11 cellular contexts compared by ENCODE assay signal in genomic region chr13:70623260-70623659, GRCh38.
A peak's percentile ranks its signal among the peaks of the same experiment; 100 is the strongest.
DNase-seq lines count a peak whose midpoint lies in the region; ATAC-seq and TF ChIP-seq lines count a peak whose summit lies in the region.
"Had no signal": no experiment of that assay in that cellular context is flagged by ENCODE, and none has a peak within 500 bp of the region (broad histone marks: within the 10 kb centered on the region; RNA-seq: fewer than 3 reads in every experiment).

No MANE protein-coding gene starts in this region.

- ATAC-seq in GM18867 (IDR thresholded peaks at IDR 0.05; ENCODE audit: unreplicated experiment) (peak; percentile 66), HG03025 (IDR thresholded peaks at IDR 0.05; ENCODE audit: low FRiP score, unreplicated experiment) (no peak), HG03439 (IDR thresholded peaks at IDR 0.05; ENCODE audit: unreplicated experiment) (no peak), HG02571 (IDR thresholded peaks at IDR 0.05; ENCODE audit: unreplicated experiment) (no peak)

- H3K4me3 ChIP-seq in AG04450 (ENCODE audit: low read depth, low read length) (no peak overlapping the region), fibroblast of villous mesenchyme (ENCODE audit: low read depth, low read length) (no peak overlapping the region)

- no peaks in the 10 kb centered on the region for H3K9me3 ChIP-seq in AG04450 (ENCODE audit: control insufficient read depth, insufficient read depth, low read length)
- H3K9me3 ChIP-seq: neutrophil had no signal

- POLR2A ChIA-PET in AG04450 (lab: Yijun Ruan, JAX): no interaction called here

- TF ChIP-seq CTCF in AG04450 (IDR thresholded peaks at IDR 0.05; ENCODE audit: low read depth, low read length): 0 out of 2 replicates have a peak, but pooled peaks have one; percentile 30
- no peak for TF ChIP-seq CTCF in fibroblast of villous mesenchyme (IDR thresholded peaks at IDR 0.05; ENCODE audit: insufficient read depth, low read depth, low read length)

- CTCF ChIA-PET in AG04450 (lab: Charles Lee): no interaction called here

- DNase-seq in AG04450 (ENCODE audit: low read depth, low spot score) (no peak), NCI-H748 (lab: John Stamatoyannopoulos, UW; ENCODE audit: unreplicated experiment) (peak; percentile 48), fibroblast of villous mesenchyme (ENCODE audit: low read depth) (peak; percentile 1)
- no peak for DNase-seq in activated CD4-positive, alpha-beta T cell treated with anti-CD3 and anti-CD28 coated beads for 1 hour
- DNase-seq: activated naive CD8-positive, alpha-beta T cell treated with anti-CD3 and anti-CD28 coated beads, Interleukin-2, amount 10 ng/mL, durations not matched to agents 7 days and 5 days; NCI-H1930 had no signal

- no peaks in the 10 kb centered on the region for H3K27me3 ChIP-seq in AG04450 (ENCODE audit: control insufficient read depth, insufficient read depth, low read length)
- H3K27me3 ChIP-seq: neutrophil had no signal

- no peak overlapping the region for H3K27ac ChIP-seq in AG04450 (ENCODE audit: low read depth, low read length)
- H3K27ac ChIP-seq: neutrophil had no signal

Comparison
In these comparisons a context has a peak if more than half of its experiments do, and no peak if none do; other contexts are left out.
1. DNase-seq: peak in NCI-H748 (single experiment) and fibroblast of villous mesenchyme (single experiment); none in AG04450 (single experiment) and activated CD4-positive, alpha-beta T cell treated with anti-CD3 and anti-CD28 coated beads for 1 hour (single experiment).